20 cellular contexts compared by ENCODE assay signal in genomic region chr7:20095441-20095840, GRCh38.
"Had no signal": no experiment of that assay in that cellular context is flagged by ENCODE, and none has a peak within 500 bp of the region (broad histone marks: within the 10 kb centered on the region; RNA-seq: fewer than 3 reads in every experiment).

No MANE protein-coding gene starts in this region.

- H3K27ac ChIP-seq: left ventricle myocardium inferior, pancreas, prostate gland, skin epidermis, tibial nerve had no signal

- H3K9me3 ChIP-seq: pancreas, prostate gland had no signal

- H3K36me3 ChIP-seq: left ventricle myocardium inferior, pancreas, prostate gland, tibial nerve, uterus had no signal

- H3K27me3 ChIP-seq: pancreas, tibial nerve, uterus had no signal

- H3K4me1 ChIP-seq: left ventricle myocardium inferior, pancreas, prostate gland, tibial nerve, uterus had no signal

- H3K4me3 ChIP-seq: left ventricle myocardium inferior, lung, pancreas, prostate gland, skin epidermis, tibial nerve, uterus had no signal

- DNase-seq: islet precursor cell; left ventricle myocardium inferior; naive thymus-derived CD8-positive, alpha-beta T cell; nucleus accumbens; pancreas; posterior cingulate gyrus; retina; right cardiac atrium; stimulated activated CD4-positive, alpha-beta T cell treated with anti-CD3 and anti-CD28 coated beads, Interleukin-12 subunit alpha, Interleukin-12 subunit beta, amount 100 ng/mL, for 4 hours; stimulated activated CD4-positive, alpha-beta T cell treated with anti-CD3 and anti-CD28 coated beads, Interleukin-15, amount 100 ng/mL, for 24 hours; stimulated activated CD4-positive, alpha-beta T cell treated with anti-CD3 and anti-CD28 coated beads, Interleukin-2, amount 100 ng/mL, for 24 hours; stimulated activated CD4-positive, alpha-beta T cell treated with anti-CD3 and anti-CD28 coated beads, Interleukin-4, amount 100 ng/mL, for 1 hour; stimulated activated naive CD4-positive, alpha-beta T cell; uterus had no signal

- ATAC-seq: naive thymus-derived CD8-positive, alpha-beta T cell; pancreas; right cardiac atrium; sciatic nerve; stimulated activated effector memory CD8-positive, alpha-beta T cell treated with anti-CD3 and anti-CD28 coated beads, Interleukin-12 subunit alpha, Interleukin-12 subunit beta, amount 100 ng/mL, for 72 hours had no signal
